ENCODE assay signal across 1 cellular context in the genomic region with DNA sequence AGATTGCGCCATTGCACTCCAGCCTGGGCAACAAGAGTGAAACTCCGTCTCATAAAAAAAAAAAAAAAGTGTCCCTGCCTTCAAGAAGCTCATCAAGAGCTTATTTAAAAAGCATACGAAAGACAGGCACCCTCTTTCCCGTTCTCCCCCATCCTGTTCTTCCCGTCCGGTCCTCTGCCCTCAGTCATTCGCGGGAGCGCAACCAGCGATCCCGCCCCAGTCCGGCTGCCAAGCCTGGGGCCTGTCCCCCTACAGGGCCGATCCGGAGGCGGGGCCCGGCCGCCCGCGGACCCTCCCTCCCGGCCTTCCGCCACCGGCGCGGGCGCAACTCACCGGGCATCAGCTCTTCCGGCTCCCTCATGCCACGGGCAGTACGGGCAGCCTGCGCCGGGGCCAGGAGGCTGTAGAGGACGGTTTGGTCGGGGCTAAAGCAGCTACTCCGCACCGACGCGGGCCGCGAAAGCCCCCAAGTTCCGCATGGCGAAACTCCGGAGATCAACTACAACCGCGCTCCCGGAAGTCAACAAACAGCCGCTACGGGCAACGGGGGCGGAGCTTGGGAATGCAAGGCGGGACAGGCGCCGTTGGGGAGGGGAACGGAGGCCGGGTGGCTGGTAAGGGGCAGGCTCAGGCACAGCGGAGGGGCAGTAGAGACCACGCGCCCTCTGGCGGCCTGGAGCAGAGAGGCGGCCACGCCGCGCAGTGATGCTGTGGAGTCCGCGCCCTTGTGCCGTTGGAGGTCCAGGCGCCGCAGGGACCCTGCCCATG.
A peak's percentile ranks its signal among the peaks of the same experiment; 100 is the strongest.
TF ChIP-seq lines count a peak whose summit lies in the region.

A gene with protein sequence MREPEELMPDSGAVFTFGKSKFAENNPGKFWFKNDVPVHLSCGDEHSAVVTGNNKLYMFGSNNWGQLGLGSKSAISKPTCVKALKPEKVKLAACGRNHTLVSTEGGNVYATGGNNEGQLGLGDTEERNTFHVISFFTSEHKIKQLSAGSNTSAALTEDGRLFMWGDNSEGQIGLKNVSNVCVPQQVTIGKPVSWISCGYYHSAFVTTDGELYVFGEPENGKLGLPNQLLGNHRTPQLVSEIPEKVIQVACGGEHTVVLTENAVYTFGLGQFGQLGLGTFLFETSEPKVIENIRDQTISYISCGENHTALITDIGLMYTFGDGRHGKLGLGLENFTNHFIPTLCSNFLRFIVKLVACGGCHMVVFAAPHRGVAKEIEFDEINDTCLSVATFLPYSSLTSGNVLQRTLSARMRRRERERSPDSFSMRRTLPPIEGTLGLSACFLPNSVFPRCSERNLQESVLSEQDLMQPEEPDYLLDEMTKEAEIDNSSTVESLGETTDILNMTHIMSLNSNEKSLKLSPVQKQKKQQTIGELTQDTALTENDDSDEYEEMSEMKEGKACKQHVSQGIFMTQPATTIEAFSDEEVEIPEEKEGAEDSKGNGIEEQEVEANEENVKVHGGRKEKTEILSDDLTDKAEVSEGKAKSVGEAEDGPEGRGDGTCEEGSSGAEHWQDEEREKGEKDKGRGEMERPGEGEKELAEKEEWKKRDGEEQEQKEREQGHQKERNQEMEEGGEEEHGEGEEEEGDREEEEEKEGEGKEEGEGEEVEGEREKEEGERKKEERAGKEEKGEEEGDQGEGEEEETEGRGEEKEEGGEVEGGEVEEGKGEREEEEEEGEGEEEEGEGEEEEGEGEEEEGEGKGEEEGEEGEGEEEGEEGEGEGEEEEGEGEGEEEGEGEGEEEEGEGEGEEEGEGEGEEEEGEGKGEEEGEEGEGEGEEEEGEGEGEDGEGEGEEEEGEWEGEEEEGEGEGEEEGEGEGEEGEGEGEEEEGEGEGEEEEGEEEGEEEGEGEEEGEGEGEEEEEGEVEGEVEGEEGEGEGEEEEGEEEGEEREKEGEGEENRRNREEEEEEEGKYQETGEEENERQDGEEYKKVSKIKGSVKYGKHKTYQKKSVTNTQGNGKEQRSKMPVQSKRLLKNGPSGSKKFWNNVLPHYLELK (minus strand): TSS at position 503 of the 768 bp plus-strand sequence. CDS start 142 bp downstream, at position 361.

TF ChIP-seq in IMR-90, 13 proteins besides CTCF, POLR2A, EP300 and RAD21:
- TF ChIP-seq CEBPB (IDR thresholded peaks at IDR 0.05; ENCODE audit: low read depth, low read length) (peak; percentile 52; the same call in 1 of the 2 replicates), MAZ (IDR thresholded peaks at IDR 0.05; ENCODE audit: borderline replicate concordance, low read depth, low read length) (peak; percentile 43; the same call in 1 of the 2 replicates), SMC3 (IDR thresholded peaks at IDR 0.05; ENCODE audit: low read depth, low read length) (peak; percentile 80), RFX5 (IDR thresholded peaks at IDR 0.05; ENCODE audit: low read depth, low read length) (no peak), MXI1 (IDR thresholded peaks at IDR 0.05; ENCODE audit: borderline replicate concordance, low read depth, low read length) (no peak; the same call in none of the 2 replicates), FOS (IDR thresholded peaks at IDR 0.05; ENCODE audit: low read depth, low read length) (no peak)
